Comparison of ENCODE assay signal across 7 cellular contexts in the genomic region with DNA sequence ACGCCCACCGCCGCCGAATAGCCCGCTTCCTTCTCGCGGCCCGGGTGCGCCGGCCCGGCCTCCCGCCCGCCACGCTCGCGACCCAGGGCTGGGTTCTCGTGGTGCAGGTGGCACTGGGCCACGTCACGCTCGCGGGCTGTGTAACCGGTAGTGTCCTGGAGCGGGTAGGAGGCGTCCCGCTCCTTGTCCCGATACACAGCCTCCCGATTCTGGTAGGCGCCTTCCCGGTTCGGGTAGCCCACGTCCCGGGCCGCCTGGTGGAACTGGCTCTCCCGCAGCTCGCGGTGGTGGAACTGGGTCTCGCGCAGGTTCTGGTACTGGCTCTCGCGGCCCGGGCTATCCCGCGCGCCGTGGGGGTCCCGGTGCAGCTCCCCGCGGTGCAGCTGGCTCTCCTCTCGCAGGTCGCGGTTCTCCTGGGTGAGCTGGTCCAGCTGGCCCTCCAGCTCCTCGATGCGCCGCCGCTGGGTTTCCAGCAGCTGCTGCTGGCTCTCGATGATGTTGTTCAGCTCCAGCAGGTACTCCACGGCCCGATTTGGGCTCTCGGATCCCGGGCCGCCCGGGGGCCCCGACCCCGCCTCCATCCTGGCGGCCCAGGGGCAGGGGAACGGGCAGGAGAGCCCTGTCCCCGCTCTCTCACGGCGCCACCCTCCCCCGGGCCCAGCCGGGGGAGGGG. TPM values are rescaled to one million over a fixed set of nuclear protein-coding genes. Genes with fewer than 3 reads are reported as not detected.
A peak's percentile ranks its signal among the peaks of the same experiment; 100 is the strongest.
DNase-seq lines count a peak whose midpoint lies in the region; ATAC-seq and TF ChIP-seq lines count a peak whose summit lies in the region.

No MANE protein-coding gene starts in this region.

- no peaks in the 10 kb centered on the region for H3K36me3 Mint-ChIP-seq in HFFc6 (ENCODE audit: low read depth)

- no peaks in the 10 kb centered on the region for H3K9me3 ChIP-seq in heart left ventricle
- H3K9me3 ChIP-seq in sigmoid colon, result no peaks in the 10 kb centered on the region

- TF ChIP-seq CTCF in HFFc6 (IDR thresholded peaks at IDR 0.05), result no peak
- TF ChIP-seq CTCF in heart left ventricle (IDR thresholded peaks at IDR 0.05), result no peak
- TF ChIP-seq CTCF in sigmoid colon (IDR thresholded peaks at IDR 0.05), result no peak

- 0 to 5% (median 2%) methylated on average over 23 to 71 of the region's 71 CpGs for WGBS in heart left ventricle, 4 donors
- 1% methylated on average over 71 of the region's 71 CpGs for WGBS in sigmoid colon, 2 donors

- H3K4me3 ChIP-seq in heart left ventricle, result peak overlapping the region; percentile 31 to 70 (median 60)
- H3K4me3 ChIP-seq in sigmoid colon, result peak overlapping the region; percentile 45 to 70 (median 58)

- TF ChIP-seq EP300 in sigmoid colon (IDR thresholded peaks at IDR 0.05), result no peak

- H3K36me3 ChIP-seq in heart left ventricle (no peaks in the 10 kb centered on the region), sigmoid colon (no peaks in the 10 kb centered on the region)

- intact Hi-C loops in heart left ventricle (cut with DNase I), result loop anchor here in 1 of 10 donors (1.0 kb wide), 1 partner anchor 114 kb away; a partner anchor contains a TSS
- intact Hi-C loops in sigmoid colon (cut with DNase I), result no loop called here

- TF ChIP-seq POLR2A in heart left ventricle (IDR thresholded peaks at IDR 0.05) (no peak), sigmoid colon (IDR thresholded peaks at IDR 0.05) (no peak)

- H3K4me3 Mint-ChIP-seq in HFFc6, result peak overlapping the region; percentile 62

- H3K27me3 ChIP-seq in heart left ventricle, result peaks cover 0 to 87% (median 0%) of the 10 kb centered on the region in 9 donors
- H3K27me3 ChIP-seq in sigmoid colon, result peaks cover 0 to 12% (median 0%) of the 10 kb centered on the region in 3 donors

- H3K27me3 Mint-ChIP-seq in HFFc6 (ENCODE audit: insufficient read depth), result peaks cover 10% of the 10 kb centered on the region

- no peak for DNase-seq in HFFc6
- peak; percentile 51 for DNase-seq in activated CD8-positive, alpha-beta memory T cell treated with anti-CD3 and anti-CD28 coated beads, Interleukin-2, amount 50 U/mL, for 48 hours
- no peak for DNase-seq in heart left ventricle
- no peak for DNase-seq in sigmoid colon
- DNase-seq in dedifferentiated amniotic fluid mesenchymal stem cell (ENCODE audit: extremely low spot score), result no peak
- DNase-seq in kidney tubule cell (ENCODE audit: low spot score), result no peak
- DNase-seq in stimulated activated naive CD4-positive, alpha-beta T cell (lab: John Stamatoyannopoulos, UW), result no peak

- peaks cover 37% of the 10 kb centered on the region for H3K4me1 Mint-ChIP-seq in HFFc6 (ENCODE audit: low read depth)

- ATAC-seq in heart left ventricle, result peak in 1 of 4 donors; percentile 32

- peaks cover 0 to 22% (median 0%) of the 10 kb centered on the region in 12 donors for H3K4me1 ChIP-seq in heart left ventricle
- H3K4me1 ChIP-seq in sigmoid colon, result peaks cover 0 to 31% (median 14%) of the 10 kb centered on the region in 4 donors

- H3K27ac Mint-ChIP-seq in HFFc6, result no peak overlapping the region

- no peaks in the 10 kb centered on the region for H3K9me3 Mint-ChIP-seq in HFFc6

- H3K27ac ChIP-seq in heart left ventricle (peak overlapping the region in 1 of 12 donors; percentile 25), sigmoid colon (peak overlapping the region in 3 of 4 donors; percentile 43 to 49 (median 44))

RNA-seq across cellular contexts. Expression of a gene that starts 39.3 kb away (rescaled TPM):
- total RNA-seq in HFFc6 (2021; fragmentation: NEBNext Ultra II Directional; extraction: Animal tissue kit (Norgen Biotek cat#: 25700)), result 10 to 100 TPM; 16.4 to 22.8 (median 20.0) TPM
- 10 to 100 TPM; 10.2 to 16.4 (median 12.6) TPM for total RNA-seq in heart left ventricle
- polyA plus RNA-seq in heart left ventricle, result 10 to 100 TPM in 1 of 2 donors, 1 to 10 TPM in 1; 7.7 to 16.1 TPM
- 10 to 100 TPM; 13.6 to 21.4 (median 17.8) TPM for total RNA-seq in sigmoid colon
- polyA plus RNA-seq in sigmoid colon, result 10 to 100 TPM; 18.6 to 27.5 (median 19.9) TPM
